ENCODE assay signal across 20 cellular contexts in genomic region chr7:84399661-84400060, GRCh38.
"Had no signal": no experiment of that assay in that cellular context is flagged by ENCODE, and none has a peak within 500 bp of the region (broad histone marks: within the 10 kb centered on the region; RNA-seq: fewer than 3 reads in every experiment).

No MANE protein-coding gene starts in this region.

- H3K4me1 ChIP-seq: heart right ventricle, left lung, prostate gland, suprapubic skin had no signal

- H3K27me3 Mint-ChIP-seq: activated naive CD4-positive, alpha-beta T cell treated with anti-CD3 and anti-CD28 coated beads, Interleukin-2, amount 10 ng/mL, durations not matched to agents 7 days and 5 days; stimulated activated naive CD8-positive, alpha-beta T cell treated with anti-CD3 and anti-CD28 coated beads, Interleukin-15, Interleukin-2, amounts not matched to agents 100 ng/mL and 50 ng/mL, for 24 hours had no signal

- H3K9me3 ChIP-seq: mucosa of descending colon, prostate gland, suprapubic skin had no signal

- H3K4me3 Mint-ChIP-seq: activated naive CD4-positive, alpha-beta T cell treated with anti-CD3 and anti-CD28 coated beads, Interleukin-2, amount 10 ng/mL, durations not matched to agents 7 days and 5 days; natural killer cell; stimulated activated naive CD8-positive, alpha-beta T cell treated with anti-CD3 and anti-CD28 coated beads, Interleukin-15, Interleukin-2, amounts not matched to agents 100 ng/mL and 50 ng/mL, for 24 hours had no signal

- H3K4me1 Mint-ChIP-seq: activated naive CD4-positive, alpha-beta T cell treated with anti-CD3 and anti-CD28 coated beads, Interleukin-2, amount 10 ng/mL, durations not matched to agents 7 days and 5 days; natural killer cell had no signal

- H3K36me3 ChIP-seq: cardiac muscle cell, heart right ventricle, left lung, prostate gland, suprapubic skin had no signal

- H3K4me3 ChIP-seq: cardiac muscle cell, heart right ventricle, left lung, mucosa of descending colon, prostate gland, suprapubic skin had no signal

- FAIRE-seq: astrocyte, frontal cortex, small intestine had no signal

- H3K36me3 Mint-ChIP-seq: activated naive CD4-positive, alpha-beta T cell treated with anti-CD3 and anti-CD28 coated beads, Interleukin-2, amount 10 ng/mL, durations not matched to agents 7 days and 5 days had no signal

- ATAC-seq: heart right ventricle, left lung, mucosa of descending colon, natural killer cell, right cardiac atrium had no signal

- H3K27me3 ChIP-seq: cardiac muscle cell, heart right ventricle, left lung, suprapubic skin had no signal

- H3K27ac ChIP-seq: cardiac muscle cell, heart right ventricle, left lung, prostate gland, suprapubic skin had no signal

- H3K27ac Mint-ChIP-seq: activated naive CD4-positive, alpha-beta T cell treated with anti-CD3 and anti-CD28 coated beads, Interleukin-2, amount 10 ng/mL, durations not matched to agents 7 days and 5 days; activated T-helper 2 cell treated with anti-CD3 and anti-CD28 coated beads, Interferon-gamma antibody, Interleukin-2, Interleukin-4, amounts not matched to agents 10 μg/mL and 5 μg/mL and 100 μg/mL, durations not matched to agents 14 hours and 24 hours and 36 hours; natural killer cell; stimulated activated naive CD8-positive, alpha-beta T cell treated with anti-CD3 and anti-CD28 coated beads, Interleukin-15, Interleukin-2, amounts not matched to agents 100 ng/mL and 50 ng/mL, for 24 hours had no signal

- DNase-seq: activated CD4-positive, alpha-beta T cell treated with anti-CD3 and anti-CD28 coated beads for 1 hour; activated CD4-positive, alpha-beta T cell treated with anti-CD3 and anti-CD28 coated beads, Interleukin-2, amount 50 U/mL, for 4 hours; activated naive CD4-positive, alpha-beta T cell treated with anti-CD3 and anti-CD28 coated beads, Interleukin-2, amount 10 ng/mL, durations not matched to agents 7 days and 5 days; heart right ventricle; islet precursor cell; left lung; mucosa of descending colon; natural killer cell; right cardiac atrium; small intestine; T-helper 1 cell; T1000; trophoblast cell had no signal
